In the genomic region with DNA sequence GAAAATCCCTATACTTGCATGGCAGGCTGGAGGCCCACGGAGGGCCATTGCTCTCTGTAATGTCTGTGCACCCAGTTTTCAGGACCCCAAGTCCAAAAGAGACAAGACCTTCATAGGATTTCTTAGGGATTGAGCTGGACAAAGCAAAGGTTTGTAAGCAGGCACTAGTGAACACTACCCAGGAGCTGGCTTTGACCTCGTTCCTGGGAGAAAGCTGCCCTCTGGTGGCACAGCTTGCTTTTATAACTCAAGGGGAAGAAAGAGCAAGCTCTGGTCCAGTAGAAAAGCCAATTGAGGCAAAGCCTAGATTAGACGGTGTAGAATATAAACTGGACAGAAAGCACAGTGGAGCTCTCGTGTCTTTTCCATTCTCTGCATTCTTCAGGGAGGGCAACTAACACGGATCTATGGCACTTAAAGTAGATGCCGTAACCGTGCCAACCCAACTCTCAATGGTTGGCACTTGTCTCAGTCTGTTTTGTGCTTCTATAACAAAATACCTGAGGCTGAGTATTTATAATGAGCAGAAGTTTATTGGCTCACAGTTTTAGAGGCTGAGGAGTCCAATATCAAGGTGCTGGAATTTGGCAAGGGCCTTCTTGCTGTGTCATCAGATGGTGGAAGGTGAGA, we compare ENCODE assay signal across 8 cellular contexts. TPM values are rescaled to one million over a fixed set of nuclear protein-coding genes. Genes with fewer than 3 reads are reported as not detected.
A peak's percentile ranks its signal among the peaks of the same experiment; 100 is the strongest.
DNase-seq lines count a peak whose midpoint lies in the region; ATAC-seq and TF ChIP-seq lines count a peak whose summit lies in the region.

No MANE protein-coding gene starts in this region.

- H4K20me1 ChIP-seq in DOHH2 (ENCODE audit: control insufficient read depth, insufficient read depth, low read depth, low read length), result no peaks in the 10 kb centered on the region

- no peaks in the 10 kb centered on the region for H3K9me2 ChIP-seq in DOHH2 (replicated peaks; ENCODE audit: control insufficient read depth, low read length)

- peak; percentile 66 for ATAC-seq in GM21619 (IDR thresholded peaks at IDR 0.05; ENCODE audit: unreplicated experiment)
- no peak for ATAC-seq in activated naive CD8-positive, alpha-beta T cell treated with anti-CD3 and anti-CD28 coated beads, Interleukin-2, amount 50 U/mL, for 24 hours
- ATAC-seq in HG03520 (IDR thresholded peaks at IDR 0.05; ENCODE audit: unreplicated experiment), result no peak

- intact Hi-C loops in cardiac septum (cut with DNase I), result loop anchor here (1.0 to 2.0 kb wide), 2 partner anchors 47 to 153 kb away; no protein-coding TSS in a partner anchor

- H3K79me2 ChIP-seq in DOHH2 (ENCODE audit: control insufficient read depth, low read length), result no peaks in the 10 kb centered on the region

- H3K9me3 ChIP-seq in DOHH2 (ENCODE audit: control insufficient read depth, insufficient read depth, low read length), result no peaks in the 10 kb centered on the region

- H3K27me3 Mint-ChIP-seq in activated naive CD8-positive, alpha-beta T cell treated with anti-CD3 and anti-CD28 coated beads, Interleukin-2, amount 50 U/mL, for 24 hours, result no peaks in the 10 kb centered on the region

- no peak overlapping the region for H3K27ac Mint-ChIP-seq in activated naive CD8-positive, alpha-beta T cell treated with anti-CD3 and anti-CD28 coated beads, Interleukin-2, amount 50 U/mL, for 24 hours

- H3K4me3 ChIP-seq in DOHH2 (ENCODE audit: low read length), result no peak overlapping the region

- no peaks in the 10 kb centered on the region for H3F3A ChIP-seq in DOHH2 (ENCODE audit: control insufficient read depth, insufficient read depth)

- no peak overlapping the region for H3K4me3 Mint-ChIP-seq in activated naive CD8-positive, alpha-beta T cell treated with anti-CD3 and anti-CD28 coated beads, Interleukin-2, amount 50 U/mL, for 24 hours

- no peak overlapping the region for H3K27ac ChIP-seq in DOHH2 (ENCODE audit: low read depth, low read length)

- no peaks in the 10 kb centered on the region for H3K4me1 ChIP-seq in DOHH2 (ENCODE audit: control insufficient read depth, low read length)

- DNase-seq in NCI-H2029 (lab: John Stamatoyannopoulos, UW), result peak; percentile 54
- peak; percentile 16 for DNase-seq in activated naive CD8-positive, alpha-beta T cell treated with anti-CD3 and anti-CD28 coated beads, Interleukin-2, amount 50 U/mL, for 24 hours
- DNase-seq in cardiac septum (ENCODE audit: low spot score), result peak; percentile 84
- DNase-seq in renal cortical epithelial cell (ENCODE audit: low read depth), result peak; percentile 73
- DNase-seq in effector CD4-positive, alpha-beta T cell, result no peak

- H3K9me3 Mint-ChIP-seq in activated naive CD8-positive, alpha-beta T cell treated with anti-CD3 and anti-CD28 coated beads, Interleukin-2, amount 50 U/mL, for 24 hours, result no peaks in the 10 kb centered on the region

- no peak overlapping the region for H3K4me2 ChIP-seq in DOHH2 (ENCODE audit: low read length)

- peak; percentile 63 for TF ChIP-seq CTCF in DOHH2 (IDR thresholded peaks at IDR 0.05; ENCODE audit: low read depth, low read length, poor library complexity, severe bottlenecking)

- no peaks in the 10 kb centered on the region for H3K36me3 Mint-ChIP-seq in activated naive CD8-positive, alpha-beta T cell treated with anti-CD3 and anti-CD28 coated beads, Interleukin-2, amount 50 U/mL, for 24 hours (ENCODE audit: low read depth)

- H3K27me3 ChIP-seq in DOHH2 (ENCODE audit: control insufficient read depth, low read length), result no peaks in the 10 kb centered on the region

- H3K36me3 ChIP-seq in DOHH2 (ENCODE audit: control insufficient read depth, low read length), result no peaks in the 10 kb centered on the region

- H3K4me1 Mint-ChIP-seq in activated naive CD8-positive, alpha-beta T cell treated with anti-CD3 and anti-CD28 coated beads, Interleukin-2, amount 50 U/mL, for 24 hours, result no peaks in the 10 kb centered on the region

RNA-seq across cellular contexts. Expression of a gene that starts 7.9 kb away (rescaled TPM):
- 0.30 TPM for total RNA-seq in cardiac septum
- total RNA-seq in renal cortical epithelial cell, result 0.35 and 0.45 TPM in 2 replicates
